In the genomic region with DNA sequence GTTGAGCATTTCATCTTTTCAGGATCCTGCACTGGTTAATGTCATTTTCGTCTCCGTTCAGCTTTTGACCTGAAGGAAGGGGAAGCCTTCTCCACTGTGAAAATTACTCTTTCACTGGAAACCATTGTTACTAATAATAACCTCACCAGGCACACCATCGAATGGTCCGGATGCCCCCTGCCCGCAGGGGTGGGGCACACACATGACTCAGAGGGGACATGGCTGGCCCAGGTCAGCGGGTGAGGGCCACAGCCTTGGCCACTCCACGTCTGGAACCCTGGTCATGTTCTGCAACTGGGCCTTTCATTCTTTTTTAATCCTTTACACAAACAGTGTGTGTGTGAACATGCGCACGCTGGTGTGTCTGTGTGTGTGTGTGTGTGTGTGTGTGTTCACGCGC, we compare ENCODE assay signal across 1 cellular context.
TF ChIP-seq lines count a peak whose summit lies in the region.

No MANE protein-coding gene starts in this region.

TF ChIP-seq in K562, 482 proteins besides CTCF, POLR2A, EP300 and RAD21 (continued from another document):
- TF ChIP-seq, protein P1, sequence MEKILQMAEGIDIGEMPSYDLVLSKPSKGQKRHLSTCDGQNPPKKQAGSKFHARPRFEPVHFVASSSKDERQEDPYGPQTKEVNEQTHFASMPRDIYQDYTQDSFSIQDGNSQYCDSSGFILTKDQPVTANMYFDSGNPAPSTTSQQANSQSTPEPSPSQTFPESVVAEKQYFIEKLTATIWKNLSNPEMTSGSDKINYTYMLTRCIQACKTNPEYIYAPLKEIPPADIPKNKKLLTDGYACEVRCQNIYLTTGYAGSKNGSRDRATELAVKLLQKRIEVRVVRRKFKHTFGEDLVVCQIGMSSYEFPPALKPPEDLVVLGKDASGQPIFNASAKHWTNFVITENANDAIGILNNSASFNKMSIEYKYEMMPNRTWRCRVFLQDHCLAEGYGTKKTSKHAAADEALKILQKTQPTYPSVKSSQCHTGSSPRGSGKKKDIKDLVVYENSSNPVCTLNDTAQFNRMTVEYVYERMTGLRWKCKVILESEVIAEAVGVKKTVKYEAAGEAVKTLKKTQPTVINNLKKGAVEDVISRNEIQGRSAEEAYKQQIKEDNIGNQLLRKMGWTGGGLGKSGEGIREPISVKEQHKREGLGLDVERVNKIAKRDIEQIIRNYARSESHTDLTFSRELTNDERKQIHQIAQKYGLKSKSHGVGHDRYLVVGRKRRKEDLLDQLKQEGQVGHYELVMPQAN (IDR thresholded peaks at IDR 0.05; ENCODE audit: borderline replicate concordance), result no peak
- TF ChIP-seq LCOR (CRISPR knock-in tag; IDR thresholded peaks at IDR 0.05) (no peak), RUNX1 (IDR thresholded peaks at IDR 0.05; ENCODE audit: low read depth) (no peak), BMI1 (IDR thresholded peaks at IDR 0.05; ENCODE audit: low read length) (no peak), ELF2 (CRISPR knock-in tag; IDR thresholded peaks at IDR 0.05) (no peak), TEAD4 (IDR thresholded peaks at IDR 0.05; ENCODE audit: low read length) (no peak), TEAD4 (CRISPR knock-in tag; IDR thresholded peaks at IDR 0.05; ENCODE audit: borderline replicate concordance) (no peak), SNIP1 (IDR thresholded peaks at IDR 0.05; ENCODE audit: low read depth) (no peak)
- TF ChIP-seq, protein P2, sequence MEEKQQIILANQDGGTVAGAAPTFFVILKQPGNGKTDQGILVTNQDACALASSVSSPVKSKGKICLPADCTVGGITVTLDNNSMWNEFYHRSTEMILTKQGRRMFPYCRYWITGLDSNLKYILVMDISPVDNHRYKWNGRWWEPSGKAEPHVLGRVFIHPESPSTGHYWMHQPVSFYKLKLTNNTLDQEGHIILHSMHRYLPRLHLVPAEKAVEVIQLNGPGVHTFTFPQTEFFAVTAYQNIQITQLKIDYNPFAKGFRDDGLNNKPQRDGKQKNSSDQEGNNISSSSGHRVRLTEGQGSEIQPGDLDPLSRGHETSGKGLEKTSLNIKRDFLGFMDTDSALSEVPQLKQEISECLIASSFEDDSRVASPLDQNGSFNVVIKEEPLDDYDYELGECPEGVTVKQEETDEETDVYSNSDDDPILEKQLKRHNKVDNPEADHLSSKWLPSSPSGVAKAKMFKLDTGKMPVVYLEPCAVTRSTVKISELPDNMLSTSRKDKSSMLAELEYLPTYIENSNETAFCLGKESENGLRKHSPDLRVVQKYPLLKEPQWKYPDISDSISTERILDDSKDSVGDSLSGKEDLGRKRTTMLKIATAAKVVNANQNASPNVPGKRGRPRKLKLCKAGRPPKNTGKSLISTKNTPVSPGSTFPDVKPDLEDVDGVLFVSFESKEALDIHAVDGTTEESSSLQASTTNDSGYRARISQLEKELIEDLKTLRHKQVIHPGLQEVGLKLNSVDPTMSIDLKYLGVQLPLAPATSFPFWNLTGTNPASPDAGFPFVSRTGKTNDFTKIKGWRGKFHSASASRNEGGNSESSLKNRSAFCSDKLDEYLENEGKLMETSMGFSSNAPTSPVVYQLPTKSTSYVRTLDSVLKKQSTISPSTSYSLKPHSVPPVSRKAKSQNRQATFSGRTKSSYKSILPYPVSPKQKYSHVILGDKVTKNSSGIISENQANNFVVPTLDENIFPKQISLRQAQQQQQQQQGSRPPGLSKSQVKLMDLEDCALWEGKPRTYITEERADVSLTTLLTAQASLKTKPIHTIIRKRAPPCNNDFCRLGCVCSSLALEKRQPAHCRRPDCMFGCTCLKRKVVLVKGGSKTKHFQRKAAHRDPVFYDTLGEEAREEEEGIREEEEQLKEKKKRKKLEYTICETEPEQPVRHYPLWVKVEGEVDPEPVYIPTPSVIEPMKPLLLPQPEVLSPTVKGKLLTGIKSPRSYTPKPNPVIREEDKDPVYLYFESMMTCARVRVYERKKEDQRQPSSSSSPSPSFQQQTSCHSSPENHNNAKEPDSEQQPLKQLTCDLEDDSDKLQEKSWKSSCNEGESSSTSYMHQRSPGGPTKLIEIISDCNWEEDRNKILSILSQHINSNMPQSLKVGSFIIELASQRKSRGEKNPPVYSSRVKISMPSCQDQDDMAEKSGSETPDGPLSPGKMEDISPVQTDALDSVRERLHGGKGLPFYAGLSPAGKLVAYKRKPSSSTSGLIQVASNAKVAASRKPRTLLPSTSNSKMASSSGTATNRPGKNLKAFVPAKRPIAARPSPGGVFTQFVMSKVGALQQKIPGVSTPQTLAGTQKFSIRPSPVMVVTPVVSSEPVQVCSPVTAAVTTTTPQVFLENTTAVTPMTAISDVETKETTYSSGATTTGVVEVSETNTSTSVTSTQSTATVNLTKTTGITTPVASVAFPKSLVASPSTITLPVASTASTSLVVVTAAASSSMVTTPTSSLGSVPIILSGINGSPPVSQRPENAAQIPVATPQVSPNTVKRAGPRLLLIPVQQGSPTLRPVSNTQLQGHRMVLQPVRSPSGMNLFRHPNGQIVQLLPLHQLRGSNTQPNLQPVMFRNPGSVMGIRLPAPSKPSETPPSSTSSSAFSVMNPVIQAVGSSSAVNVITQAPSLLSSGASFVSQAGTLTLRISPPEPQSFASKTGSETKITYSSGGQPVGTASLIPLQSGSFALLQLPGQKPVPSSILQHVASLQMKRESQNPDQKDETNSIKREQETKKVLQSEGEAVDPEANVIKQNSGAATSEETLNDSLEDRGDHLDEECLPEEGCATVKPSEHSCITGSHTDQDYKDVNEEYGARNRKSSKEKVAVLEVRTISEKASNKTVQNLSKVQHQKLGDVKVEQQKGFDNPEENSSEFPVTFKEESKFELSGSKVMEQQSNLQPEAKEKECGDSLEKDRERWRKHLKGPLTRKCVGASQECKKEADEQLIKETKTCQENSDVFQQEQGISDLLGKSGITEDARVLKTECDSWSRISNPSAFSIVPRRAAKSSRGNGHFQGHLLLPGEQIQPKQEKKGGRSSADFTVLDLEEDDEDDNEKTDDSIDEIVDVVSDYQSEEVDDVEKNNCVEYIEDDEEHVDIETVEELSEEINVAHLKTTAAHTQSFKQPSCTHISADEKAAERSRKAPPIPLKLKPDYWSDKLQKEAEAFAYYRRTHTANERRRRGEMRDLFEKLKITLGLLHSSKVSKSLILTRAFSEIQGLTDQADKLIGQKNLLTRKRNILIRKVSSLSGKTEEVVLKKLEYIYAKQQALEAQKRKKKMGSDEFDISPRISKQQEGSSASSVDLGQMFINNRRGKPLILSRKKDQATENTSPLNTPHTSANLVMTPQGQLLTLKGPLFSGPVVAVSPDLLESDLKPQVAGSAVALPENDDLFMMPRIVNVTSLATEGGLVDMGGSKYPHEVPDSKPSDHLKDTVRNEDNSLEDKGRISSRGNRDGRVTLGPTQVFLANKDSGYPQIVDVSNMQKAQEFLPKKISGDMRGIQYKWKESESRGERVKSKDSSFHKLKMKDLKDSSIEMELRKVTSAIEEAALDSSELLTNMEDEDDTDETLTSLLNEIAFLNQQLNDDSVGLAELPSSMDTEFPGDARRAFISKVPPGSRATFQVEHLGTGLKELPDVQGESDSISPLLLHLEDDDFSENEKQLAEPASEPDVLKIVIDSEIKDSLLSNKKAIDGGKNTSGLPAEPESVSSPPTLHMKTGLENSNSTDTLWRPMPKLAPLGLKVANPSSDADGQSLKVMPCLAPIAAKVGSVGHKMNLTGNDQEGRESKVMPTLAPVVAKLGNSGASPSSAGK (IDR thresholded peaks at IDR 0.05), result no peak
